Comparison of ENCODE assay signal across 18 cellular contexts in genomic region chr18:75131455-75132000, GRCh38.
A peak's percentile ranks its signal among the peaks of the same experiment; 100 is the strongest.
DNase-seq lines count a peak whose midpoint lies in the region; ATAC-seq and TF ChIP-seq lines count a peak whose summit lies in the region.
"Had no signal": no experiment of that assay in that cellular context is flagged by ENCODE, and none has a peak within 500 bp of the region (broad histone marks: within the 10 kb centered on the region; RNA-seq: fewer than 3 reads in every experiment).

No MANE protein-coding gene starts in this region.

- no peaks in the 10 kb centered on the region for H3K36me3 ChIP-seq in heart left ventricle
- H3K36me3 ChIP-seq: adrenal gland, left lung, transverse colon had no signal

- H3K4me1 ChIP-seq in heart left ventricle: no peaks in the 10 kb centered on the region
- H3K4me1 ChIP-seq: adrenal gland, left lung had no signal

- TF ChIP-seq POLR2A in heart left ventricle (IDR thresholded peaks at IDR 0.05): no peak

- peaks cover 24% of the 10 kb centered on the region for H3K4me1 Mint-ChIP-seq in osteocyte (ENCODE audit: unreplicated experiment)
- no peaks in the 10 kb centered on the region for H3K4me1 Mint-ChIP-seq in endothelial cell (ENCODE audit: unreplicated experiment)

- DNase-seq in heart left ventricle: no peak
- DNase-seq in left cardiac atrium: no peak
- DNase-seq in coronary artery (ENCODE audit: low spot score): peak; percentile 57
- DNase-seq in osteocyte (ENCODE audit: extremely low spot score, unreplicated experiment): peak; percentile 76
- no peak for DNase-seq in activated CD4-positive, CD25-positive, alpha-beta regulatory T cell (lab: John Stamatoyannopoulos, UW)
- no peak for DNase-seq in endothelial cell (ENCODE audit: low spot score)
- DNase-seq: CD4-positive, alpha-beta T cell; DMS79; NCI-H2081; NCI-H510A treated with DMSO at 0.1 percent for 48 hours; nucleus accumbens; small intestine; transverse colon had no signal

- H3K9me3 Mint-ChIP-seq in osteocyte (ENCODE audit: unreplicated experiment) (no peaks in the 10 kb centered on the region), endothelial cell (ENCODE audit: unreplicated experiment) (no peaks in the 10 kb centered on the region)
- H3K9me3 Mint-ChIP-seq: CD4-positive, alpha-beta T cell; central memory CD8-positive, alpha-beta T cell had no signal

- H3K27me3 Mint-ChIP-seq in osteocyte (ENCODE audit: unreplicated experiment) (no peaks in the 10 kb centered on the region), endothelial cell (ENCODE audit: unreplicated experiment) (peaks cover 7% of the 10 kb centered on the region)
- H3K27me3 Mint-ChIP-seq: CD4-positive, alpha-beta T cell had no signal

- H3K36me3 Mint-ChIP-seq in osteocyte (ENCODE audit: unreplicated experiment): no peaks in the 10 kb centered on the region
- peaks cover 5% of the 10 kb centered on the region for H3K36me3 Mint-ChIP-seq in endothelial cell (ENCODE audit: low read depth, unreplicated experiment)

- intact Hi-C loops in heart left ventricle (cut with DNase I): no loop called here
- intact Hi-C loops in left cardiac atrium (cut with DNase I): no loop called here

- H3K27ac ChIP-seq in heart left ventricle (no peak overlapping the region), coronary artery (no peak overlapping the region)
- H3K27ac ChIP-seq: adrenal gland, left lung, transverse colon had no signal

- H3K4me3 ChIP-seq in heart left ventricle: peak overlapping the region in 7 of 12 donors; percentile 12 to 44 (median 24)
- peak overlapping the region; percentile 51 for H3K4me3 ChIP-seq in coronary artery
- H3K4me3 ChIP-seq: adrenal gland, left lung had no signal

- 42 to 74% (median 65%) methylated on average over 17 to 19 of the region's 19 CpGs for WGBS in heart left ventricle, 4 donors

- no peaks in the 10 kb centered on the region for H3K27me3 ChIP-seq in heart left ventricle
- H3K27me3 ChIP-seq: adrenal gland, left lung, transverse colon had no signal

- H3K27ac Mint-ChIP-seq in osteocyte (ENCODE audit: unreplicated experiment): peak overlapping the region; percentile 56
- H3K27ac Mint-ChIP-seq in endothelial cell (ENCODE audit: unreplicated experiment): no peak overlapping the region
- H3K27ac Mint-ChIP-seq: CD4-positive, alpha-beta T cell had no signal

- TF ChIP-seq CTCF in heart left ventricle (IDR thresholded peaks at IDR 0.05) (no peak), coronary artery (IDR thresholded peaks at IDR 0.05) (no peak), osteocyte (IDR thresholded peaks at IDR 0.05) (no peak), endothelial cell (IDR thresholded peaks at IDR 0.05; ENCODE audit: unreplicated experiment) (no peak)

- no peaks in the 10 kb centered on the region for H3K9me3 ChIP-seq in heart left ventricle
- H3K9me3 ChIP-seq: adrenal gland, left lung, transverse colon had no signal

- H3K4me3 Mint-ChIP-seq in osteocyte (ENCODE audit: unreplicated experiment) (peak overlapping the region; percentile 56), endothelial cell (ENCODE audit: unreplicated experiment) (no peak overlapping the region)
- H3K4me3 Mint-ChIP-seq: CD4-positive, alpha-beta T cell; central memory CD8-positive, alpha-beta T cell had no signal

- ATAC-seq in heart left ventricle: no peak
- ATAC-seq in left cardiac atrium: no peak
- ATAC-seq in SK-N-SH treated with all-trans-retinoic acid at 6 μM for 48 hours: no peak
- no peak for ATAC-seq in HG02970 (IDR thresholded peaks at IDR 0.05; ENCODE audit: low FRiP score, unreplicated experiment)
- ATAC-seq: left lung had no signal

TF ChIP-seq in SK-N-SH treated with all-trans-retinoic acid at 6 μM for 48 hours, 23 proteins besides CTCF, POLR2A, EP300 and RAD21:
- TF ChIP-seq TCF4 (CRISPR knock-in tag; IDR thresholded peaks at IDR 0.05; ENCODE audit: borderline replicate concordance): no peak
- TF ChIP-seq ESRRG (CRISPR knock-in tag; IDR thresholded peaks at IDR 0.05): no peak
- TF ChIP-seq PATZ1 (CRISPR knock-in tag; IDR thresholded peaks at IDR 0.05; ENCODE audit: borderline replicate concordance): no peak
- TF ChIP-seq ISL1 (CRISPR knock-in tag; IDR thresholded peaks at IDR 0.05): no peak
- TF ChIP-seq RARB (CRISPR knock-in tag; IDR thresholded peaks at IDR 0.05): no peak
- TF ChIP-seq TOX (CRISPR knock-in tag; IDR thresholded peaks at IDR 0.05; ENCODE audit: borderline replicate concordance): no peak
- no peak for TF ChIP-seq ZNF565 (CRISPR knock-in tag; conservative IDR thresholded peaks at IDR 0.05; ENCODE audit: low read depth)
- no peak for TF ChIP-seq ZC3H10 (CRISPR knock-in tag; IDR thresholded peaks at IDR 0.05)
- TF ChIP-seq PPARA (CRISPR knock-in tag; IDR thresholded peaks at IDR 0.05; ENCODE audit: borderline replicate concordance): no peak
- no peak for TF ChIP-seq TSHZ2 (CRISPR knock-in tag; IDR thresholded peaks at IDR 0.05)

Comparison
In these comparisons a context has a peak if more than half of its experiments do, and no peak if none do; other contexts are left out.
1. DNase-seq: peak in coronary artery (single experiment) and osteocyte (single experiment); none in heart left ventricle (0 of 5), left cardiac atrium (single experiment), activated CD4-positive, CD25-positive, alpha-beta regulatory T cell (0 of 4) and endothelial cell (single experiment).